In the genomic region with DNA sequence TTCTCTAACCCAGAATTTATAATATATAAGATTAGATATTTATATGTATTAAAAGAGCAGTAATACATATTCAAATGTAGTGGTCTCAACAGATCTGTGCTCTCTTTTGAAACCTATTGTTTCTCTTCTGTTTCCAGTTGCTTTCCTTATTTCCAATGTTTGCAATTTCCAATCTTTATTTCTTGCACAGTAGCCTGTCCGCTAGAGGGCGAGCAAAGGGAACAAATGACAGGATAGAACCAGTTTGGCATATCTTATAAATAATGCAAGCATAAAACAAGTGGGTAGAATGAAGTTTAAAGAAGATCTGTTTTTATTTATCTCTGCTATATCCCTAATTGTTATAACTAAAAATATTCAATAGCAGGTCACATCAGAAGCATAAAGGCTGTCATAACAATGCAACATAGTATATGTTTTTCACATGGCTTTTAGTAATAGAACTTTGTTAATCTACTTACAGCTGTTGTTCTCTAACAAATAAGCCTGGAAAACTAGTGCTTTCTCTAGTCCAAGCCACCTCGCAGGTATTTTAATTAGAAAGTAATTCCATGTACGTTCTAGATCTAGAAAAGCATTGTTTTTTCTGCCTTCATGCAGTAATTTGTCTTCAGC, we compare ENCODE assay signal across 8 cellular contexts. TPM values are rescaled to one million over a fixed set of nuclear protein-coding genes. Genes with fewer than 3 reads are reported as not detected.
DNase-seq lines count a peak whose midpoint lies in the region; ATAC-seq and TF ChIP-seq lines count a peak whose summit lies in the region.

No MANE protein-coding gene starts in this region.

- CTCF ChIA-PET in A673 (lab: Charles Lee), result no interaction called here

- H3K4me1 ChIP-seq in A673 (ENCODE audit: insufficient read depth, low read length, poor library complexity, severe bottlenecking), result no peaks in the 10 kb centered on the region
- no peaks in the 10 kb centered on the region for H3K4me1 ChIP-seq in mesendoderm (ENCODE audit: control insufficient read depth, low read depth, low read length)

- no peak overlapping the region for H3K56ac ChIP-seq in mesendoderm (ENCODE audit: low read length)

- no CpG with 5 or more reads among the region's 4 CpGs for WGBS in mesendoderm (ENCODE audit: extremely low coverage, insufficient coverage, low lambda C conversion rate)

- no peaks in the 10 kb centered on the region for H3K79me2 ChIP-seq in mesendoderm (ENCODE audit: control insufficient read depth, insufficient read depth, low read length)

- H3K9ac ChIP-seq in mesendoderm (ENCODE audit: low read length), result no peak overlapping the region

- H3K27me3 ChIP-seq in A673 (replicated peaks; ENCODE audit: insufficient read depth, low read depth, low read length, poor library complexity) (no peaks in the 10 kb centered on the region), mesendoderm (ENCODE audit: insufficient read depth, low read length, poor library complexity) (no peaks in the 10 kb centered on the region)

- H3K36me3 ChIP-seq in A673 (ENCODE audit: insufficient read depth, low read length, poor library complexity, severe bottlenecking), result no peaks in the 10 kb centered on the region
- H3K36me3 ChIP-seq in mesendoderm (ENCODE audit: control insufficient read depth, insufficient read depth, low read length), result no peaks in the 10 kb centered on the region

- peak; percentile 69 for DNase-seq in A673 (ENCODE audit: low spot score)
- peak; percentile 41 for DNase-seq in NCI-H2227 treated with DMSO at 0.1 percent for 48 hours (lab: John Stamatoyannopoulos, UW)
- peak; percentile 24 to 40 for DNase-seq in activated CD4-positive, alpha-beta T cell treated with anti-CD3 and anti-CD28 coated beads for 24 hours (ENCODE audit: low read depth in 2 of 2)
- DNase-seq in effector CD4-positive, alpha-beta T cell, result peak; percentile 49
- peak; percentile 54 for DNase-seq in mesendoderm
- peak; percentile 13 to 20 for DNase-seq in stimulated activated CD8-positive, alpha-beta memory T cell treated with anti-CD3 and anti-CD28 coated beads, Interleukin-7, amount 100 ng/mL, for 4 hours (ENCODE audit: low read depth in 2 of 2)

- H2BK15ac ChIP-seq in mesendoderm (replicated peaks; ENCODE audit: low read depth), result no peak overlapping the region

- H3K9me3 ChIP-seq in A673 (ENCODE audit: low read depth, low read length, poor library complexity, severe bottlenecking), result no peaks in the 10 kb centered on the region

- peak; percentile 72 for TF ChIP-seq CTCF in A673 (conservative IDR thresholded peaks at IDR 0.05; ENCODE audit: low read depth, low read length)
- peak; percentile 64 for TF ChIP-seq CTCF in GM12875 (IDR thresholded peaks at IDR 0.05; ENCODE audit: borderline replicate concordance, insufficient read depth, low read depth, low read length)

- H2AK5ac ChIP-seq in mesendoderm (ENCODE audit: low read length), result no peak overlapping the region

- H4K5ac ChIP-seq in mesendoderm (ENCODE audit: low read length), result no peak overlapping the region

- H3K23ac ChIP-seq in mesendoderm (ENCODE audit: low read length), result no peak overlapping the region

- no peak overlapping the region for H3K4me2 ChIP-seq in mesendoderm (ENCODE audit: low read length)

- no peak overlapping the region for H4K8ac ChIP-seq in mesendoderm (ENCODE audit: low read depth, low read length)

- H2BK120ac ChIP-seq in mesendoderm (ENCODE audit: low read depth, low read length), result no peak overlapping the region

- H3K79me1 ChIP-seq in mesendoderm (ENCODE audit: low read length), result no peaks in the 10 kb centered on the region

- H2BK5ac ChIP-seq in mesendoderm (ENCODE audit: low read length), result no peak overlapping the region

- BruUV-seq in A673 (replicated peaks; lab: Mats Ljungman, UMichigan), result no TSS peak

- H3K4me3 ChIP-seq in A673 (ENCODE audit: low read depth, low read length, poor library complexity, severe bottlenecking) (no peak overlapping the region), GM12875 (ENCODE audit: low read depth, low read length) (no peak overlapping the region), mesendoderm (ENCODE audit: low read length) (no peak overlapping the region)

- intact Hi-C loops in A673 (cut with micrococcal nuclease; ENCODE audit: unreplicated experiment), result loop anchor here (5.0 kb wide), 1 partner anchor 209 kb away; no protein-coding TSS in a partner anchor

- POLR2A ChIA-PET in A673 (lab: Charles Lee; ENCODE audit: low non-redundant PET), result no interaction called here

- ATAC-seq in GM21447 (IDR thresholded peaks at IDR 0.05; ENCODE audit: unreplicated experiment), result no peak

- no peak overlapping the region for H3K27ac ChIP-seq in A673 (ENCODE audit: low read depth, low read length, poor library complexity, severe bottlenecking)
- no peak overlapping the region for H3K27ac ChIP-seq in mesendoderm (ENCODE audit: low read depth, low read length)

- H3K18ac ChIP-seq in mesendoderm (ENCODE audit: low read length), result no peak overlapping the region

- H3K4ac ChIP-seq in mesendoderm (ENCODE audit: low read depth, low read length), result no peak overlapping the region

RNA-seq across cellular contexts. Expression of a gene that starts 15.1 kb away (rescaled TPM):
- total RNA-seq in A673 (2021), result 19.1 and 21.7 TPM in 2 replicates
- polyA plus RNA-seq in mesendoderm (2013, experiment 1 of 2), result 10.8 TPM
- polyA plus RNA-seq in mesendoderm (2013, experiment 2 of 2), result 12.3 TPM

Comparison
In these comparisons a context has a peak if more than half of its experiments do, and no peak if none do; other contexts are left out.
1. DNase-seq: peak in every context shown above with its lines; median percentile 69 in A673; 54 in mesendoderm; 49 in effector CD4-positive, alpha-beta T cell; 41 in NCI-H2227 treated with DMSO at 0.1 percent for 48 hours; 32 in activated CD4-positive, alpha-beta T cell treated with anti-CD3 and anti-CD28 coated beads for 24 hours; 16 in stimulated activated CD8-positive, alpha-beta memory T cell treated with anti-CD3 and anti-CD28 coated beads, Interleukin-7, amount 100 ng/mL, for 4 hours.